8 cellular contexts compared by ENCODE assay signal in the genomic region with DNA sequence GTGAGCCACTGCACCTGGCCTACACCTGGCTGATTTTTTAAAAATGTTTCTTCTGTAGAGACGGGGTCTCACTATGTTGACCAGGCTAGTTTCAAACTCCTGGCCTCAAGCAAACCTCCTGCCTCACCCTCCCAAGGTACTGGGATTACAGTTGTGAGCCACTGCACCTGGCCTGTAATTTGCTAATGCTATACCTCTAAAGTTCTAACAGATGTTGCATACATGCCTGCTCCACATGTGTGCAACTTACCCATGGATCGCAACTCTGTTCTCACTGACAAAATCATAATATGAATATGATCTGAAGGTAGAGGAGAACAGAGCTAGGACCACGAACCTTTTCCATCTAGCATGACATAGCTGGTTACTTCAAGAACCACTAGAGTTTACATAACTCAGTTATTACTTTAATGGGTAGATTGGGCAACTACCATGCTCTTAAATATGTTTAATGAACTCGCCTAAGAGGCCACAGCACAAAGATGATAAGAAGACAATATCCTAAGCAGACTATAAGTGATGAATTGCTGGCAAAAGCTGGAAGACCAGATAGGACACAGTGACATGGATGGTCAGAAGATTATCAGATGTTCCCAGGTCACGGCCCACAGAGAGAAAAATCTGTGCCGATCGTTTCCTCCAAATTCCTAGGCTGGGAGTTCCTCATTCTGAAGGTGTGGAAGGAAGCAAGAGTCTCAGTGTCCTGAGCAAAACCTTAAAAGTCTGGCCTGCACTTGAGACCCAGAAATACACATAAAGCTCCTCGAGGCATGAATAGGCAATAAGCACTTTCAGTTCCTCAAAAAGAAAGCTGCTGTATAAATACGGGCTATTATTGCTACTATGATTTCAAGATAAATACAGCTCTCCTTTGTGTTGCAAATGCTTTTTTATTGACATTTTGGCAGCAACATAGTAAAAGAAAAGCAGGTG. TPM values are rescaled to one million over a fixed set of nuclear protein-coding genes. Genes with fewer than 3 reads are reported as not detected.
DNase-seq lines count a peak whose midpoint lies in the region; ATAC-seq lines count a peak whose summit lies in the region.

No MANE protein-coding gene starts in this region.

- H3K9me3 ChIP-seq in right cardiac atrium (ENCODE audit: control insufficient read depth, low read length) = peaks cover 1% of the 10 kb centered on the region

- peaks cover 32% of the 10 kb centered on the region for H3K36me3 Mint-ChIP-seq in activated naive CD8-positive, alpha-beta T cell treated with anti-CD3 and anti-CD28 coated beads for 36 hours

- DNase-seq in NCI-H345 (lab: John Stamatoyannopoulos, UW) (peak; percentile 43), right cardiac atrium (no peak), retina (no peak), HuH-7.5 (ENCODE audit: low spot score) (no peak)
- DNase-seq in activated CD8-positive, alpha-beta memory T cell treated with anti-CD3 and anti-CD28 coated beads for 24 hours = no peak
- no peak for DNase-seq in activated naive CD8-positive, alpha-beta T cell treated with anti-CD3 and anti-CD28 coated beads for 36 hours

- H3K4me3 Mint-ChIP-seq in activated naive CD8-positive, alpha-beta T cell treated with anti-CD3 and anti-CD28 coated beads for 36 hours = no peak overlapping the region

- H3K4me1 ChIP-seq in right cardiac atrium (ENCODE audit: control insufficient read depth, insufficient read depth, low read length) = peaks cover 1% of the 10 kb centered on the region

- no peak overlapping the region for H3K4me3 ChIP-seq in right cardiac atrium (ENCODE audit: low read length)

- 73% methylated on average over 9 of the region's 9 CpGs for WGBS in right cardiac atrium

- peaks cover 9% of the 10 kb centered on the region for H3K9me3 Mint-ChIP-seq in activated naive CD8-positive, alpha-beta T cell treated with anti-CD3 and anti-CD28 coated beads for 36 hours

- H3K27ac ChIP-seq in right cardiac atrium (ENCODE audit: low read length) = no peak overlapping the region

- ATAC-seq in GM18907 (IDR thresholded peaks at IDR 0.05; ENCODE audit: unreplicated experiment) = peak; percentile 81
- ATAC-seq in HG02870 (IDR thresholded peaks at IDR 0.05; ENCODE audit: unreplicated experiment) = peak; percentile 75
- peak; percentile 12 to 31 for ATAC-seq in right cardiac atrium

- H3K4me1 Mint-ChIP-seq in activated naive CD8-positive, alpha-beta T cell treated with anti-CD3 and anti-CD28 coated beads for 36 hours = peaks cover 3% of the 10 kb centered on the region

- no peak overlapping the region for H3K27ac Mint-ChIP-seq in activated naive CD8-positive, alpha-beta T cell treated with anti-CD3 and anti-CD28 coated beads for 36 hours

- H3K27me3 ChIP-seq in right cardiac atrium (ENCODE audit: control insufficient read depth, insufficient read depth) = no peaks in the 10 kb centered on the region

- H3K27me3 Mint-ChIP-seq in activated naive CD8-positive, alpha-beta T cell treated with anti-CD3 and anti-CD28 coated beads for 36 hours = no peaks in the 10 kb centered on the region

- intact Hi-C loops in right cardiac atrium (cut with DNase I) = loop anchor here in 1 of 4 donors (2.0 kb wide), 1 partner anchor 23 kb away; no protein-coding TSS in a partner anchor

RNA-seq across cellular contexts. Expression of a gene that starts 53.6 kb away (rescaled TPM):
- total RNA-seq in right cardiac atrium = 10 to 100 TPM; 17.6 to 31.7 (median 26.3) TPM
- 50.3 TPM for polyA plus RNA-seq in right cardiac atrium
- 10 to 100 TPM; 52.9 to 54.5 TPM for total RNA-seq in activated naive CD8-positive, alpha-beta T cell treated with anti-CD3 and anti-CD28 coated beads for 36 hours

RNA-seq across cellular contexts. Expression of a gene that starts 55.9 kb away (rescaled TPM):
- 10 to 100 TPM in 2 of 4 donors, 1 to 10 TPM in 2; 8.9 to 11.4 (median 10.0) TPM for total RNA-seq in right cardiac atrium
- polyA plus RNA-seq in right cardiac atrium = 3.3 TPM
- total RNA-seq in activated naive CD8-positive, alpha-beta T cell treated with anti-CD3 and anti-CD28 coated beads for 36 hours = 1 to 10 TPM; 7.6 to 9.0 TPM

Comparison
In these comparisons a context has a peak if more than half of its experiments do, and no peak if none do; other contexts are left out.
1. ATAC-seq: peak in every context shown above with its lines; median percentile 81 in GM18907; 75 in HG02870; 22 in right cardiac atrium.